ENCODE assay signal across 10 cellular contexts in the genomic region with DNA sequence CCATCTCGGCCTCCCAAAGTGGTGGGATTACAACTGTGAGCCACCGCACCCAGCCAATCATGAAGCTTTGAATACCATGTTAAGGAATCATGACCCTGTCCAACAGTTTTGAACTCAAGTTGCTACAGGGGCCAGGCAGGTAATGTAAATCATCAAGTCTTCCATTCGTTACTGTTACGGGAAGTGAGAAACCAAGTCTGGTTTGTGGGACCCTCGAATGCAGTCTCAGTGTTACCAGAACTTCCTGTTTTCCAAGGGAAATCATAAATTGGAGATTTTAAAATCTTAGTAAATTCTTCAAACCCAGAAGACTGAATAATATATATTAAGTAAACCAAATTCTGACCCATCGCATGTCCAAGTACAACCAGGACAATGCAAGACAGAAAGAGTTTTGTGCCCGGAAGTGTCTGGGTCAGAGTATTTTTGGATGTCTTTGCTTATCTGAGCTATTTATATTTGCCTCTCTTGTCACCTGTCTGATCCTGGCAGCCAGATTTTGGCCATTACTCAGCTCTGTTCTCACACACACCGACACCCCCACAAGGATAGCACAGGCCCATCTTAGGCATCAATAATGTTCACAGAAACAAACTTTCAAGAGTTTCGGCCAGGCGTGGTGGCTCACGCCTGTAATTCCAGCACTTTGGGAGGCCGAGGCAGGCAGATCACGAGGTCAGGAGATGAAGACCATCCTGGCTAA. TPM values are rescaled to one million over a fixed set of nuclear protein-coding genes. Genes with fewer than 3 reads are reported as not detected.
DNase-seq lines count a peak whose midpoint lies in the region; ATAC-seq and TF ChIP-seq lines count a peak whose summit lies in the region.
"Had no signal": no experiment of that assay in that cellular context is flagged by ENCODE, and none has a peak within 500 bp of the region (broad histone marks: within the 10 kb centered on the region; RNA-seq: fewer than 3 reads in every experiment).

No MANE protein-coding gene starts in this region.

- no peak overlapping the region for H3K4me2 ChIP-seq in mesenchymal stem cell (ENCODE audit: low read length, poor library complexity, severe bottlenecking)

- POLR2A ChIA-PET in activated CD8-positive, alpha-beta T cell treated with anti-CD3 and anti-CD28 coated beads, Interleukin-2, amount 10 ng/mL, durations not matched to agents 7 days and 5 days (lab: Charles Lee): interaction anchor here (0.8 to 5.3 kb wide), 7 partner anchors 9 to 262 kb away, joined by 3 to 52 read pairs (median 5); partner anchors contain the start of genes ATP5IF1 and MED18

- DNase-seq in CD1c-positive myeloid dendritic cell (ENCODE audit: extremely low spot score) (peak; percentile 34), GM20000 (ENCODE audit: low spot score) (peak; percentile 52), mesenchymal stem cell (no peak), NCI-H446 (lab: John Stamatoyannopoulos, UW) (no peak), KG1 (lab: John Stamatoyannopoulos, UW) (no peak), ACHN (no peak)
- no peak for DNase-seq in activated CD8-positive, alpha-beta T cell treated with anti-CD3 and anti-CD28 coated beads, Interleukin-2, amount 10 ng/mL, durations not matched to agents 7 days and 5 days
- DNase-seq: activated CD4-positive, CD25-positive, alpha-beta regulatory T cell; upper lobe of left lung had no signal

- no peak overlapping the region for H2BK5ac ChIP-seq in mesenchymal stem cell (ENCODE audit: low read depth, low read length, poor library complexity, severe bottlenecking)

- no peak for TF ChIP-seq CTCF in GM20000 (IDR thresholded peaks at IDR 0.05; ENCODE audit: extremely low read depth, missing control alignments)

- in situ Hi-C loops in ACHN (cut with HindIII; ENCODE audit: low pct_ligation_motif_present, low pct_unique_long_range_greater_than_20kb, low sequenced_read_pairs): no loop called here

- H3K27me3 Mint-ChIP-seq in activated CD8-positive, alpha-beta T cell treated with anti-CD3 and anti-CD28 coated beads, Interleukin-2, amount 10 ng/mL, durations not matched to agents 7 days and 5 days (ENCODE audit: low read depth): no peaks in the 10 kb centered on the region

- no peak overlapping the region for H2BK12ac ChIP-seq in mesenchymal stem cell (ENCODE audit: low read length in 2 of 2)

- WGBS in mesenchymal stem cell: 94% methylated on average over 12 of the region's 13 CpGs

- H3K36me3 ChIP-seq in mesenchymal stem cell (ENCODE audit: control insufficient read depth in 1 of 2, insufficient read depth in 2 of 2, low read depth in 1 of 2, low read length in 2 of 2): peaks cover 0 to 4% of the 10 kb centered on the region in 2 experiments

- no peaks in the 10 kb centered on the region for H3K9me3 ChIP-seq in mesenchymal stem cell (ENCODE audit: control insufficient read depth, low read length)
- H3K9me3 ChIP-seq: upper lobe of left lung had no signal

- ATAC-seq in activated CD8-positive, alpha-beta T cell treated with anti-CD3 and anti-CD28 coated beads, Interleukin-2, amount 10 ng/mL, durations not matched to agents 7 days and 5 days: no peak
- no peak for ATAC-seq in GM21737 (IDR thresholded peaks at IDR 0.05; ENCODE audit: unreplicated experiment)

- H3K27ac Mint-ChIP-seq in activated CD8-positive, alpha-beta T cell treated with anti-CD3 and anti-CD28 coated beads, Interleukin-2, amount 10 ng/mL, durations not matched to agents 7 days and 5 days: peak overlapping the region; percentile 89

- H3K4me1 ChIP-seq in mesenchymal stem cell (ENCODE audit: control insufficient read depth, insufficient read depth, low read depth, low read length): peaks cover 17% of the 10 kb centered on the region

- no peak overlapping the region for H2BK15ac ChIP-seq in mesenchymal stem cell (ENCODE audit: low read depth, poor library complexity, severe bottlenecking)

- no peak overlapping the region for H2AFZ ChIP-seq in mesenchymal stem cell (ENCODE audit: low read depth, low read length)

- H3K4me3 ChIP-seq in mesenchymal stem cell (ENCODE audit: insufficient read depth in 1 of 2, low read depth in 1 of 2, low read length in 2 of 2): no peak overlapping the region
- H3K4me3 ChIP-seq: upper lobe of left lung had no signal

- CTCF ChIA-PET in activated CD8-positive, alpha-beta T cell treated with anti-CD3 and anti-CD28 coated beads, Interleukin-2, amount 10 ng/mL, durations not matched to agents 7 days and 5 days (lab: Charles Lee): interaction anchor here (0.6 to 1.7 kb wide), 5 partner anchors 9 to 492 kb away, joined by 3 to 8 read pairs (median 4); partner anchors contain the start of genes ATP5IF1, TRNAU1AP and YTHDF2

- no peak overlapping the region for H3K14ac ChIP-seq in mesenchymal stem cell (ENCODE audit: low read length in 2 of 2)

- H3K4ac ChIP-seq in mesenchymal stem cell (ENCODE audit: low read depth in 1 of 2, low read length in 2 of 2): no peak overlapping the region

- H3K36me3 Mint-ChIP-seq in activated CD8-positive, alpha-beta T cell treated with anti-CD3 and anti-CD28 coated beads, Interleukin-2, amount 10 ng/mL, durations not matched to agents 7 days and 5 days (ENCODE audit: low read depth): peaks cover 2% of the 10 kb centered on the region

- H3K27ac ChIP-seq in mesenchymal stem cell (ENCODE audit: low read length, poor library complexity, severe bottlenecking): no peak overlapping the region

- no peak overlapping the region for H4K91ac ChIP-seq in mesenchymal stem cell (ENCODE audit: low read length)

- H2AK5ac ChIP-seq in mesenchymal stem cell (ENCODE audit: low read length, severe bottlenecking): peak overlapping the region; percentile 36

- no peak overlapping the region for H2BK120ac ChIP-seq in mesenchymal stem cell (ENCODE audit: low read depth, low read length)

- H3K4me3 Mint-ChIP-seq in activated CD8-positive, alpha-beta T cell treated with anti-CD3 and anti-CD28 coated beads, Interleukin-2, amount 10 ng/mL, durations not matched to agents 7 days and 5 days: peak overlapping the region; percentile 59

- H3K9me3 Mint-ChIP-seq in activated CD8-positive, alpha-beta T cell treated with anti-CD3 and anti-CD28 coated beads, Interleukin-2, amount 10 ng/mL, durations not matched to agents 7 days and 5 days (ENCODE audit: insufficient read depth): no peaks in the 10 kb centered on the region

- no peaks in the 10 kb centered on the region for H3K27me3 ChIP-seq in mesenchymal stem cell (ENCODE audit: control insufficient read depth in 1 of 2, insufficient read depth in 1 of 2, low read length in 2 of 2)
- H3K27me3 ChIP-seq: upper lobe of left lung had no signal

- no peak overlapping the region for H3K9ac ChIP-seq in mesenchymal stem cell (ENCODE audit: low read length)

- H3K18ac ChIP-seq in mesenchymal stem cell (ENCODE audit: low read depth in 1 of 2, low read length in 2 of 2): no peak overlapping the region

- H3K4me1 Mint-ChIP-seq in activated CD8-positive, alpha-beta T cell treated with anti-CD3 and anti-CD28 coated beads, Interleukin-2, amount 10 ng/mL, durations not matched to agents 7 days and 5 days (ENCODE audit: low read depth): peaks cover 57% of the 10 kb centered on the region

- H3K23ac ChIP-seq in mesenchymal stem cell (ENCODE audit: low read length in 2 of 2): no peak overlapping the region

- no peaks in the 10 kb centered on the region for H3K79me1 ChIP-seq in mesenchymal stem cell (replicated peaks; ENCODE audit: low read length, poor library complexity, severe bottlenecking)

- H4K8ac ChIP-seq in mesenchymal stem cell (ENCODE audit: low read length): no peak overlapping the region

RNA-seq across cellular contexts. Expression of gene ATP5IF1, which starts 8.8 kb away (rescaled TPM):
- total RNA-seq in activated CD8-positive, alpha-beta T cell treated with anti-CD3 and anti-CD28 coated beads, Interleukin-2, amount 10 ng/mL, durations not matched to agents 7 days and 5 days: 100 to 1,000 TPM; 204 to 222 TPM
- 410 TPM for polyA plus RNA-seq in mesenchymal stem cell (2013, experiment 1 of 2)
- 423 TPM for polyA plus RNA-seq in mesenchymal stem cell (2013, experiment 2 of 2)

RNA-seq across cellular contexts. Expression of gene DNAJC8, which starts 11.9 kb away (rescaled TPM):
- total RNA-seq in activated CD8-positive, alpha-beta T cell treated with anti-CD3 and anti-CD28 coated beads, Interleukin-2, amount 10 ng/mL, durations not matched to agents 7 days and 5 days: 100 to 1,000 TPM; 121 to 124 TPM
- 128 TPM for polyA plus RNA-seq in mesenchymal stem cell (2013, experiment 1 of 2)
- 125 TPM for polyA plus RNA-seq in mesenchymal stem cell (2013, experiment 2 of 2)

RNA-seq across cellular contexts. Expression of gene SESN2, which starts 14.6 kb away (rescaled TPM):
- 10 to 100 TPM; 12.5 to 12.6 TPM for total RNA-seq in activated CD8-positive, alpha-beta T cell treated with anti-CD3 and anti-CD28 coated beads, Interleukin-2, amount 10 ng/mL, durations not matched to agents 7 days and 5 days
- polyA plus RNA-seq in mesenchymal stem cell (2013, experiment 1 of 2): 29.9 TPM
- 29.1 TPM for polyA plus RNA-seq in mesenchymal stem cell (2013, experiment 2 of 2)

Comparison
In these comparisons a context has a peak if more than half of its experiments do, and no peak if none do; other contexts are left out.
1. DNase-seq: peak in CD1c-positive myeloid dendritic cell (single experiment) and GM20000 (single experiment); none in activated CD8-positive, alpha-beta T cell treated with anti-CD3 and anti-CD28 coated beads, Interleukin-2, amount 10 ng/mL, durations not matched to agents 7 days and 5 days (single experiment), mesenchymal stem cell (single experiment), NCI-H446 (0 of 2), KG1 (single experiment) and ACHN (single experiment).